Comparison of ENCODE assay signal across 8 cellular contexts in genomic region chr20:9407805-9408421, GRCh38.
DNase-seq lines count a peak whose midpoint lies in the region; ATAC-seq and TF ChIP-seq lines count a peak whose summit lies in the region.

No MANE protein-coding gene starts in this region.

- ATAC-seq in GM19397 (IDR thresholded peaks at IDR 0.05; ENCODE audit: unreplicated experiment), result peak; percentile 50
- peak; percentile 58 to 88 (median 79) for ATAC-seq in psoas muscle

- H3K27ac Mint-ChIP-seq in activated naive CD4-positive, alpha-beta T cell treated with anti-CD3 and anti-CD28 coated beads for 36 hours, result no peak overlapping the region

- H3K4me3 ChIP-seq in HL-60 (replicated peaks; ENCODE audit: insufficient read depth, low read length), result no peak overlapping the region
- no peak overlapping the region for H3K4me3 ChIP-seq in NT2/D1 (ENCODE audit: insufficient read length, low read depth)
- H3K4me3 ChIP-seq in psoas muscle, result no peak overlapping the region

- no peaks in the 10 kb centered on the region for H3K27me3 Mint-ChIP-seq in activated naive CD4-positive, alpha-beta T cell treated with anti-CD3 and anti-CD28 coated beads for 36 hours (ENCODE audit: low read depth)

- H3K4me3 Mint-ChIP-seq in activated naive CD4-positive, alpha-beta T cell treated with anti-CD3 and anti-CD28 coated beads for 36 hours, result no peak overlapping the region

- peak; percentile 81 for TF ChIP-seq CTCF in HL-60 (IDR thresholded peaks at IDR 0.05; ENCODE audit: insufficient read depth, low read length)
- peak; percentile 85 for TF ChIP-seq CTCF in psoas muscle (IDR thresholded peaks at IDR 0.05)

- no peaks in the 10 kb centered on the region for H3K36me3 Mint-ChIP-seq in activated naive CD4-positive, alpha-beta T cell treated with anti-CD3 and anti-CD28 coated beads for 36 hours (ENCODE audit: low read depth)

- no peaks in the 10 kb centered on the region for H3K27me3 ChIP-seq in HL-60 (ENCODE audit: insufficient read depth, poor library complexity, severe bottlenecking)
- H3K27me3 ChIP-seq in NT2/D1 (ENCODE audit: insufficient read depth, insufficient read length), result no peaks in the 10 kb centered on the region
- no peaks in the 10 kb centered on the region for H3K27me3 ChIP-seq in psoas muscle (ENCODE audit: insufficient read depth in 3 of 3, low read length in 2 of 3)

- no peaks in the 10 kb centered on the region for H3K4me1 ChIP-seq in NT2/D1 (ENCODE audit: insufficient read depth, insufficient read length)
- no peaks in the 10 kb centered on the region for H3K4me1 ChIP-seq in psoas muscle

- CTCF ChIA-PET in activated naive CD4-positive, alpha-beta T cell treated with anti-CD3 and anti-CD28 coated beads for 36 hours (lab: Charles Lee), result interaction anchor here (0.6 to 5.7 kb wide), 30 partner anchors 9 to 1446 kb away, joined by 3 to 93 read pairs (median 4); no protein-coding TSS in a partner anchor

- peaks cover 7% of the 10 kb centered on the region for H3K36me3 ChIP-seq in NT2/D1 (ENCODE audit: insufficient read depth, insufficient read length, low read length)
- H3K36me3 ChIP-seq in psoas muscle (ENCODE audit: insufficient read depth in 1 of 2, low read depth in 1 of 2), result peaks cover 3 to 6% of the 10 kb centered on the region in 2 donors

- 48 to 51% (median 49%) methylated on average over 8 of the region's 8 CpGs for WGBS in psoas muscle, 3 donors

- peak; percentile 63 for DNase-seq in DMS153 treated with DMSO at 0.1 percent for 48 hours (lab: John Stamatoyannopoulos, UW; ENCODE audit: unreplicated experiment)
- DNase-seq in HL-60 (ENCODE audit: low read depth in 1 of 2, low spot score in 1 of 2), result peak; percentile 53 to 55
- peak; percentile 76 for DNase-seq in NT2/D1 (ENCODE audit: low read depth, low spot score)
- DNase-seq in activated naive CD4-positive, alpha-beta T cell treated with anti-CD3 and anti-CD28 coated beads for 36 hours, result peak; percentile 74
- peak; percentile 77 for DNase-seq in glomerular visceral epithelial cell (ENCODE audit: extremely low spot score)
- no peak for DNase-seq in psoas muscle
- no peak for DNase-seq in NK-92 treated with Interleukin-12 subunit alpha and Interleukin-12 subunit beta, amount 100 ng/mL, for 24 hours (lab: John Stamatoyannopoulos, UW)

- H3K9me3 ChIP-seq in NT2/D1 (ENCODE audit: insufficient read depth, low read length) (peaks cover 12% of the 10 kb centered on the region; the same call in 1 of the 2 replicates), psoas muscle (peaks cover under 1% of the 10 kb centered on the region)

- intact Hi-C loops in activated naive CD4-positive, alpha-beta T cell treated with anti-CD3 and anti-CD28 coated beads for 36 hours (cut with micrococcal nuclease), result loop anchor here (1.0 to 2.0 kb wide), 3 partner anchors 202 to 683 kb away; no protein-coding TSS in a partner anchor
- intact Hi-C loops in psoas muscle (cut with DNase I), result loop anchor here (1.0 to 2.0 kb wide), 2 partner anchors 201 to 205 kb away; no protein-coding TSS in a partner anchor

- H3K9ac ChIP-seq in NT2/D1 (ENCODE audit: insufficient read length, low read depth), result no peak overlapping the region

- no peaks in the 10 kb centered on the region for H3K9me3 Mint-ChIP-seq in activated naive CD4-positive, alpha-beta T cell treated with anti-CD3 and anti-CD28 coated beads for 36 hours

- H3K4me1 Mint-ChIP-seq in activated naive CD4-positive, alpha-beta T cell treated with anti-CD3 and anti-CD28 coated beads for 36 hours (ENCODE audit: low read depth), result no peaks in the 10 kb centered on the region

- H3K27ac ChIP-seq in HL-60 (replicated peaks) (no peak overlapping the region), psoas muscle (no peak overlapping the region)

Comparison
In these comparisons a context has a peak if more than half of its experiments do, and no peak if none do; other contexts are left out.
1. DNase-seq: peak in DMS153 treated with DMSO at 0.1 percent for 48 hours (single experiment), HL-60 (2 of 2), NT2/D1 (single experiment), activated naive CD4-positive, alpha-beta T cell treated with anti-CD3 and anti-CD28 coated beads for 36 hours (single experiment) and glomerular visceral epithelial cell (single experiment); none in psoas muscle (0 of 2) and NK-92 treated with Interleukin-12 subunit alpha and Interleukin-12 subunit beta, amount 100 ng/mL, for 24 hours (single experiment).